ENCODE assay signal across 1 cellular context in the genomic region with DNA sequence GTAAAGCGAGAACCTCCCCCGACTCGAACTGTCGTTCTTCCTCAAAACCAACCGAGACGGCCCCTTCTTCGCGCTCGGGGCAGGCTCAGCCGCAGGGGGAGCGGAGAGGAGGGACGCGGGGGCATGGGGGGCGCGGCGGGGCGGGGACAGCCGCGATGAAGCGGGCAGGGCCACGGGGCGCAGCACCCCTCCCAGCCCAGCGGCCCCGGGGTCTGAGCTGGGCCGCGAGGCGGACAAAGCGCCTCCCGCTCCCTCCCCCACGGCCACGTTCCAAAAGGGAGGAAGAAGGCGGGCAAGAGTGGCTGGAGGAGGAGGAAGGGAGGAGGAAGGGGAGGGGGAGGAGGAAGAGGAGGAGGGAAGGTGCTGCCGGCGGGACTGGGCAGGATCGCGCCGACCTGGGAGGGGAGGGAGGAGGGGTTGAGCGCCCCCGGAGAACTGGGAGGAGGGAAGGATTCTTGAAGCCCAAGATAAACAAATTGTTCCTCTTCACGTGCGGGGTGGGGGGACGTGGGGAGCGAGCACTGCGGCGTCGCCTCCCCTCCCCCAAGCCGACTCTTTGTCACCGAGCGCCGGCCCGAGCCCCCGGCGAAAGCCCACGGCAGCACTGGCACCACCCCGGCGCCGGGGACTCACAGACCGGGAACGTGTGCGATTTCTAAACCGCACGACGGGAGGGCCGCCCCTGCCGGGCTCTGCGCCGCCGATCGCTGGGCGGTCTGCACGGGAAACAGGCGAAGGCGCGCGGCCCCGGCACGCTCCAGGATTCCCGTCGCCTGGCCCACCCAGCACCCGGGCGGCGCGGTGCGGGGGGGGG.
TF ChIP-seq lines count a peak whose summit lies in the region.

No MANE protein-coding gene starts in this region.

TF ChIP-seq in A549, 52 proteins besides CTCF, POLR2A, EP300 and RAD21 (continued from another document):
- TF ChIP-seq, protein P1, sequence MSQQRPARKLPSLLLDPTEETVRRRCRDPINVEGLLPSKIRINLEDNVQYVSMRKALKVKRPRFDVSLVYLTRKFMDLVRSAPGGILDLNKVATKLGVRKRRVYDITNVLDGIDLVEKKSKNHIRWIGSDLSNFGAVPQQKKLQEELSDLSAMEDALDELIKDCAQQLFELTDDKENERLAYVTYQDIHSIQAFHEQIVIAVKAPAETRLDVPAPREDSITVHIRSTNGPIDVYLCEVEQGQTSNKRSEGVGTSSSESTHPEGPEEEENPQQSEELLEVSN (IDR thresholded peaks at IDR 0.05; ENCODE audit: borderline replicate concordance, low read depth): 0 out of 2 replicates have a peak, but pooled peaks have one; percentile 25
- no peak for TF ChIP-seq RARB (CRISPR knock-in tag; IDR thresholded peaks at IDR 0.05)
- TF ChIP-seq HMGXB4 (CRISPR knock-in tag; IDR thresholded peaks at IDR 0.05; ENCODE audit: borderline replicate concordance): no peak
- TF ChIP-seq HDAC2 (IDR thresholded peaks at IDR 0.05): peak; percentile 24; the same call in 1 of the 2 replicates
- peak; percentile 48 for TF ChIP-seq GATA3 (IDR thresholded peaks at IDR 0.05; ENCODE audit: borderline replicate concordance)
- TF ChIP-seq JUN (IDR thresholded peaks at IDR 0.05): peak; percentile 14 to 62; a peak in 1 of 5 replicates
- TF ChIP-seq JUNB (IDR thresholded peaks at IDR 0.05): no peak
- peak; percentile 92 for TF ChIP-seq BHLHE40 (IDR thresholded peaks at IDR 0.05; ENCODE audit: low read depth, low read length)
- TF ChIP-seq RCOR1 (IDR thresholded peaks at IDR 0.05; ENCODE audit: low read depth, low read length): no peak
- no peak for TF ChIP-seq NR3C1 (IDR thresholded peaks at IDR 0.05)
- TF ChIP-seq ELK1 (IDR thresholded peaks at IDR 0.05; ENCODE audit: low read depth, low read length): no peak
- TF ChIP-seq CBX2 (IDR thresholded peaks at IDR 0.05; ENCODE audit: borderline replicate concordance, low read depth): no peak
- no peak for TF ChIP-seq ESRRA (IDR thresholded peaks at IDR 0.05; ENCODE audit: borderline replicate concordance, low read length)
- no peak for TF ChIP-seq FOSL2 (IDR thresholded peaks at IDR 0.05)
- no peak for TF ChIP-seq FOSL2 (CRISPR knock-in tag; IDR thresholded peaks at IDR 0.05)
- no peak for TF ChIP-seq TP53 (CRISPR knock-in tag; IDR thresholded peaks at IDR 0.05)
- TF ChIP-seq POLR2AphosphoS2 (conservative IDR thresholded peaks at IDR 0.05; ENCODE audit: low read length): no peak
- TF ChIP-seq RNF2 (IDR thresholded peaks at IDR 0.05; ENCODE audit: borderline replicate concordance, low read depth): no peak
- no peak for TF ChIP-seq KDM1A (IDR thresholded peaks at IDR 0.05; ENCODE audit: low read depth)
- no peak for TF ChIP-seq MAZ (IDR thresholded peaks at IDR 0.05; ENCODE audit: borderline replicate concordance, low read depth, low read length)
- TF ChIP-seq, protein P2, sequence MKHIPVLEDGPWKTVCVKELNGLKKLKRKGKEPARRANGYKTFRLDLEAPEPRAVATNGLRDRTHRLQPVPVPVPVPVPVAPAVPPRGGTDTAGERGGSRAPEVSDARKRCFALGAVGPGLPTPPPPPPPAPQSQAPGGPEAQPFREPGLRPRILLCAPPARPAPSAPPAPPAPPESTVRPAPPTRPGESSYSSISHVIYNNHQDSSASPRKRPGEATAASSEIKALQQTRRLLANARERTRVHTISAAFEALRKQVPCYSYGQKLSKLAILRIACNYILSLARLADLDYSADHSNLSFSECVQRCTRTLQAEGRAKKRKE (CRISPR knock-in tag; IDR thresholded peaks at IDR 0.05; ENCODE audit: low read depth): no peak
- no peak for TF ChIP-seq ZNF302 (CRISPR knock-in tag; IDR thresholded peaks at IDR 0.05)
- no peak for TF ChIP-seq BCL3 (IDR thresholded peaks at IDR 0.05)
- TF ChIP-seq MAFK (IDR thresholded peaks at IDR 0.05; ENCODE audit: partially characterized antibody): no peak
- no peak for TF ChIP-seq CHD2 (IDR thresholded peaks at IDR 0.05; ENCODE audit: low read length, partially characterized antibody)
- TF ChIP-seq, protein P3, sequence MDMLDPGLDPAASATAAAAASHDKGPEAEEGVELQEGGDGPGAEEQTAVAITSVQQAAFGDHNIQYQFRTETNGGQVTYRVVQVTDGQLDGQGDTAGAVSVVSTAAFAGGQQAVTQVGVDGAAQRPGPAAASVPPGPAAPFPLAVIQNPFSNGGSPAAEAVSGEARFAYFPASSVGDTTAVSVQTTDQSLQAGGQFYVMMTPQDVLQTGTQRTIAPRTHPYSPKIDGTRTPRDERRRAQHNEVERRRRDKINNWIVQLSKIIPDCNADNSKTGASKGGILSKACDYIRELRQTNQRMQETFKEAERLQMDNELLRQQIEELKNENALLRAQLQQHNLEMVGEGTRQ (IDR thresholded peaks at IDR 0.05): 0 out of 2 replicates have a peak, but pooled peaks have one; percentile 9
- no peak for TF ChIP-seq FOXS1 (CRISPR knock-in tag; IDR thresholded peaks at IDR 0.05)
- TF ChIP-seq CHD4 (IDR thresholded peaks at IDR 0.05; ENCODE audit: borderline replicate concordance): no peak
- TF ChIP-seq NPAS2 (CRISPR knock-in tag; IDR thresholded peaks at IDR 0.05; ENCODE audit: borderline replicate concordance): no peak
- TF ChIP-seq HOXB5 (CRISPR knock-in tag; IDR thresholded peaks at IDR 0.05): no peak
- TF ChIP-seq ZSCAN20 (CRISPR knock-in tag; IDR thresholded peaks at IDR 0.05): no peak
- TF ChIP-seq RFX5 (IDR thresholded peaks at IDR 0.05): no peak
- no peak for TF ChIP-seq HOXB13 (CRISPR knock-in tag; IDR thresholded peaks at IDR 0.05; ENCODE audit: low read depth)
- no peak for TF ChIP-seq KDM5A (IDR thresholded peaks at IDR 0.05)
- no peak for TF ChIP-seq SREBF2 (IDR thresholded peaks at IDR 0.05)
